8 cellular contexts compared by ENCODE assay signal in the genomic region with DNA sequence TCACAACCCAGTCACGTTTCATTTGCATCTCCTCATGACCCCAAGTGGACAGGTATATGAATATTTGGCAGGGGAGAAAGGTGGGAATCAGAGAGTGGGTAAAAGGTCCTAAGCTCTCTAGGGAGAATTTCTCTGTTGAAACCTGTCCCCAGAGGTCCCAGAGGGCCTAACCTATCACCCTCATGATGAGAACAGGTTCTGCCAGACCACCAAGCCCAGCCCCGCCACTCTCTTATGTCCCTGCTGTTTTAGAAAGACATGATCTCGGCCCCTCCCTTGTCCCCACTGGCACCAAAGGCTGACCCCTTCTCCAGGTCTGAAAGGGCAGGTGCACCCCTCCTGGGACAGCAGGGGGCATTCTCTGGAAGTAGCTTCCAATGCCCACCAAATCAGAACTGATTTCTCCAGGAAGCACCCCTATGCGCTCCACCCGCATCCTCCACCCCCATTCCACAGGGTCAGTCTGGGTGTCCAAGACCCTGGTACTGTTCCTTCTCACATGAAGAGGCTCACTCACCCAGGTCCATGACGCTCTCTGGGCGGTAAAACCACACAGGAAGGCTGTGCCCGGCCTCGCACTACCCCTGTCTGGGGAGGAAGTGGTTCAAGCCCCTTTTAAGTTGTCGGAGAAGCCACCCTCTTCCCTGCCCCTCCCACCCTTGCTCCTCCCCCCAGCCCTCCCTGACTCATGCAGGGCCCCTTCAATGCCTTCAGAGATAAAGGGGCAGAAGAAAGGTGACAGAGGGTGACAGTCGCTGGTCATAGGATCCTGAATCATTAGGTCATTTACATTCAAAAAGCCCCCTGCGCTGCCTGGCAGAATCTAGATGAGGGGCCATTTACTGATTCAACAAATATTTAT. TPM values are rescaled to one million over a fixed set of nuclear protein-coding genes. Genes with fewer than 3 reads are reported as not detected.
DNase-seq lines count a peak whose midpoint lies in the region; ATAC-seq and TF ChIP-seq lines count a peak whose summit lies in the region.

Gene CCR7, minus strand, starts transcription at position 590 of the 862 bp plus-strand sequence. Its CDS starts 63 bp downstream, at position 527.

- peak within 1 kb of the TSS in 1 of 10 donors; percentile 43 for H3K4me3 ChIP-seq in heart right ventricle

- peaks cover 56% of the 10 kb centered on the region for H3K4me1 Mint-ChIP-seq in T-helper 1 cell treated with Interleukin-12 subunit alpha and Interleukin-12 subunit beta and Interleukin-4 antibody, amounts not matched to agents 30 μg/mL and 1 μg/mL, for 36 hours (ENCODE audit: low read depth)

- H3K36me3 ChIP-seq in heart right ventricle: no peaks in the 10 kb centered on the region

- H3K36me3 Mint-ChIP-seq in T-helper 1 cell treated with Interleukin-12 subunit alpha and Interleukin-12 subunit beta and Interleukin-4 antibody, amounts not matched to agents 30 μg/mL and 1 μg/mL, for 36 hours (ENCODE audit: low read depth): peaks cover 49% of the 10 kb centered on the region

- peaks cover under 1% of the 10 kb centered on the region for H3K27me3 Mint-ChIP-seq in T-helper 1 cell treated with Interleukin-12 subunit alpha and Interleukin-12 subunit beta and Interleukin-4 antibody, amounts not matched to agents 30 μg/mL and 1 μg/mL, for 36 hours (ENCODE audit: low read depth)

- H3K4me3 Mint-ChIP-seq in T-helper 1 cell treated with Interleukin-12 subunit alpha and Interleukin-12 subunit beta and Interleukin-4 antibody, amounts not matched to agents 30 μg/mL and 1 μg/mL, for 36 hours: peak within 1 kb of the TSS; percentile 92

- POLR2A ChIA-PET in GM10248 (lab: Yijun Ruan, JAX): interaction anchor here (0.5 to 6.2 kb wide), 6 partner anchors 18 to 70 kb away, joined by 3 to 64 read pairs (median 6); no protein-coding TSS in a partner anchor

- H3K27me3 ChIP-seq in heart right ventricle: peaks cover 0 to 27% (median 0%) of the 10 kb centered on the region in 7 donors

- peaks cover 0 to 17% (median 5%) of the 10 kb centered on the region in 11 donors for H3K9me3 ChIP-seq in heart right ventricle

- CTCF ChIA-PET in GM10248 (lab: Yijun Ruan, JAX): interaction anchor here (0.9 to 24.3 kb wide), 8 partner anchors 12 to 56 kb away, joined by 3 to 356 read pairs (median 29); no protein-coding TSS in a partner anchor

- peak within 1 kb of the TSS in 1 of 10 donors; percentile 72 for H3K27ac ChIP-seq in heart right ventricle

- TF ChIP-seq CTCF in GM10248 (IDR thresholded peaks at IDR 0.05; ENCODE audit: control extremely low read depth, extremely low read depth, low read depth, missing control alignments): no peak
- TF ChIP-seq CTCF in heart right ventricle (IDR thresholded peaks at IDR 0.05): no peak

- ATAC-seq in GM21367 (IDR thresholded peaks at IDR 0.05; ENCODE audit: unreplicated experiment) (no peak), heart right ventricle (no peak), HG03097 (IDR thresholded peaks at IDR 0.05; ENCODE audit: low FRiP score, unreplicated experiment) (no peak)

- H3K27ac Mint-ChIP-seq in T-helper 1 cell treated with Interleukin-12 subunit alpha and Interleukin-12 subunit beta and Interleukin-4 antibody, amounts not matched to agents 30 μg/mL and 1 μg/mL, for 36 hours: peak within 1 kb of the TSS; percentile 93

- 77% methylated on average over 12 of the region's 12 CpGs for WGBS in heart right ventricle, 2 donors

- DNase-seq in GM10248 (ENCODE audit: extremely low spot score): peak; percentile 65
- peak; percentile 88 for DNase-seq in activated gamma-delta T cell treated with Interleukin-2 at 50 U/mL for 16 hours
- DNase-seq in stimulated activated CD4-positive, alpha-beta T cell treated with anti-CD3 and anti-CD28 coated beads, Interleukin-1b, Interleukin-23, amount 100 ng/mL, for 24 hours (ENCODE audit: low read depth in 4 of 4, low spot score in 1 of 4): peak in 3 of 4 experiments; percentile 61 to 79 (median 70)
- no peak for DNase-seq in DMS79 treated with DMSO at 0.1 percent for 48 hours (lab: John Stamatoyannopoulos, UW)
- no peak for DNase-seq in heart right ventricle

- H3K9me3 Mint-ChIP-seq in T-helper 1 cell treated with Interleukin-12 subunit alpha and Interleukin-12 subunit beta and Interleukin-4 antibody, amounts not matched to agents 30 μg/mL and 1 μg/mL, for 36 hours: peaks cover 9% of the 10 kb centered on the region

- H3K4me1 ChIP-seq in heart right ventricle: peaks cover 0 to 28% (median 7%) of the 10 kb centered on the region in 9 donors

- intact Hi-C loops in heart right ventricle (cut with DNase I): loop anchor here in 7 of 10 donors (5.0 to 10.0 kb wide), 6 partner anchors 88 to 260 kb away; partner anchors contain the start of genes GJD3 (in 4 of the 7) and RARA (in 1 of the 7)

RNA-seq across cellular contexts. Expression of gene CCR7, which starts in this region (rescaled TPM):
- 1 to 10 TPM in 1 of 10 donors, under 1 TPM in 3, not detected in 6; 0.10 to 1.7 (median 0.48) TPM for total RNA-seq in heart right ventricle
- under 1 TPM in 1 of 2 donors, not detected in 1; 0.46 TPM for polyA plus RNA-seq in heart right ventricle

Comparison
In these comparisons a context has a peak if more than half of its experiments do, and no peak if none do; other contexts are left out.
1. DNase-seq: peak in GM10248 (single experiment), activated gamma-delta T cell treated with Interleukin-2 at 50 U/mL for 16 hours (single experiment) and stimulated activated CD4-positive, alpha-beta T cell treated with anti-CD3 and anti-CD28 coated beads, Interleukin-1b, Interleukin-23, amount 100 ng/mL, for 24 hours (3 of 4); none in DMS79 treated with DMSO at 0.1 percent for 48 hours (single experiment) and heart right ventricle (0 of 2).